ENCODE assay signal across 9 cellular contexts in genomic region chr1:246971322-246971721, GRCh38. TPM values are rescaled to one million over a fixed set of nuclear protein-coding genes. Genes with fewer than 3 reads are reported as not detected.
A peak's percentile ranks its signal among the peaks of the same experiment; 100 is the strongest.
DNase-seq lines count a peak whose midpoint lies in the region; ATAC-seq, FAIRE-seq and TF ChIP-seq lines count a peak whose summit lies in the region.
"Had no signal": no experiment of that assay in that cellular context is flagged by ENCODE, and none has a peak within 500 bp of the region (broad histone marks: within the 10 kb centered on the region; RNA-seq: fewer than 3 reads in every experiment).

No MANE protein-coding gene starts in this region.

- no peak overlapping the region for H3K4me3 Mint-ChIP-seq in activated T-cell treated with anti-CD3 and anti-CD28 coated beads, Interleukin-2, amount 50 U/mL, for 24 hours
- H3K4me3 Mint-ChIP-seq: T-helper 17 cell had no signal

- no peak overlapping the region for H3K27ac ChIP-seq in small intestine (ENCODE audit: low read depth in 1 of 2, low read length in 1 of 2)

- peak; percentile 78 for TF ChIP-seq CTCF in GM10266 (IDR thresholded peaks at IDR 0.05; ENCODE audit: control insufficient read depth, insufficient read depth, low read depth, missing control alignments)

- peaks cover 2% of the 10 kb centered on the region for H3K9me3 ChIP-seq in small intestine (ENCODE audit: control insufficient read depth, low read depth)
- H3K9me3 ChIP-seq in MG63: peaks cover 24% of the 10 kb centered on the region

- no peak for ATAC-seq in Right ventricle myocardium inferior
- ATAC-seq: T-helper 17 cell had no signal

- no peaks in the 10 kb centered on the region for H3K4me1 ChIP-seq in small intestine (ENCODE audit: control insufficient read depth in 2 of 2, insufficient read depth in 1 of 2, low read depth in 1 of 2, low read length in 1 of 2)

- WGBS in small intestine, 3 donors: 73 to 89% (median 84%) methylated on average over 8 of the region's 8 CpGs

- peaks cover 28% of the 10 kb centered on the region for H3K9me3 Mint-ChIP-seq in activated T-cell treated with anti-CD3 and anti-CD28 coated beads, Interleukin-2, amount 50 U/mL, for 24 hours

- DNase-seq in GM10266 (ENCODE audit: extremely low spot score) (no peak), NCI-H345 treated with DMSO at 0.1 percent for 48 hours (lab: John Stamatoyannopoulos, UW; ENCODE audit: unreplicated experiment) (peak; percentile 5), Right ventricle myocardium inferior (ENCODE audit: missing footprints) (peak; percentile 71), small intestine (peak; percentile 23), ureter (ENCODE audit: low spot score) (no peak), germinal center (ENCODE audit: low spot score) (no peak), MG63 (no peak)
- peak; percentile 58 for DNase-seq in activated T-cell treated with anti-CD3 and anti-CD28 coated beads, Interleukin-2, amount 50 U/mL, for 24 hours

- H3K27me3 ChIP-seq in small intestine (ENCODE audit: control insufficient read depth in 2 of 2, insufficient read depth in 2 of 2, low read length in 2 of 2): no peaks in the 10 kb centered on the region
- H3K27me3 ChIP-seq in MG63: no peaks in the 10 kb centered on the region

- no peak overlapping the region for H3K27ac Mint-ChIP-seq in activated T-cell treated with anti-CD3 and anti-CD28 coated beads, Interleukin-2, amount 50 U/mL, for 24 hours
- H3K27ac Mint-ChIP-seq: T-helper 17 cell had no signal

- H3K27me3 Mint-ChIP-seq in activated T-cell treated with anti-CD3 and anti-CD28 coated beads, Interleukin-2, amount 50 U/mL, for 24 hours: peaks cover 6% of the 10 kb centered on the region

- H3K4me3 ChIP-seq in small intestine (ENCODE audit: low read depth in 1 of 2, low read length in 2 of 2) (no peak overlapping the region), MG63 (no peak overlapping the region)

- no peaks in the 10 kb centered on the region for H3K4me1 Mint-ChIP-seq in activated T-cell treated with anti-CD3 and anti-CD28 coated beads, Interleukin-2, amount 50 U/mL, for 24 hours (ENCODE audit: low read depth)
- H3K4me1 Mint-ChIP-seq: T-helper 17 cell had no signal

- no peak for FAIRE-seq in small intestine (lab: Jason Lieb, UNC)

- no peaks in the 10 kb centered on the region for H3K36me3 ChIP-seq in small intestine (ENCODE audit: control insufficient read depth in 2 of 2, insufficient read depth in 2 of 2, low read length in 2 of 2)
- H3K36me3 ChIP-seq in MG63: peaks cover 17% of the 10 kb centered on the region

- intact Hi-C loops in Right ventricle myocardium inferior (cut with DNase I): loop anchor here (1.0 to 10.0 kb wide), 2 partner anchors 64 to 287 kb away; no protein-coding TSS in a partner anchor

- H3K36me3 Mint-ChIP-seq in activated T-cell treated with anti-CD3 and anti-CD28 coated beads, Interleukin-2, amount 50 U/mL, for 24 hours (ENCODE audit: low read depth): peaks cover 10% of the 10 kb centered on the region

RNA-seq across cellular contexts. Expression of gene ZNF695, which starts 36.5 kb away (rescaled TPM):
- total RNA-seq in Right ventricle myocardium inferior (not detected), ureter (not detected)
- polyA plus RNA-seq in small intestine: 1 to 10 TPM in 2 of 3 donors, not detected in 1; 1.3 to 2.2 TPM
- total RNA-seq in MG63 (2014; rRNA removed; shearing (Covaris generic); ENCODE audit: low replicate concordance): 6.1 and 9.0 TPM in 2 replicates
- total RNA-seq: T-helper 17 cell had no signal

RNA-seq across cellular contexts. Expression of gene AHCTF1, which starts 39.6 kb away (rescaled TPM):
- total RNA-seq in Right ventricle myocardium inferior (21.1 TPM), ureter (35.1 TPM)
- 1 to 10 TPM; 6.2 to 9.0 (median 8.1) TPM for polyA plus RNA-seq in small intestine
- total RNA-seq in MG63 (2014; rRNA removed; shearing (Covaris generic); ENCODE audit: low replicate concordance): 25.9 and 38.6 TPM in 2 replicates

Comparison
In these comparisons a context has a peak if more than half of its experiments do, and no peak if none do; other contexts are left out.
1. DNase-seq: peak in NCI-H345 treated with DMSO at 0.1 percent for 48 hours (single experiment), activated T-cell treated with anti-CD3 and anti-CD28 coated beads, Interleukin-2, amount 50 U/mL, for 24 hours (single experiment), Right ventricle myocardium inferior (single experiment) and small intestine (single experiment); none in GM10266 (single experiment), ureter (single experiment), germinal center (single experiment) and MG63 (single experiment).